Comparison of ENCODE assay signal across 7 cellular contexts in the genomic region with DNA sequence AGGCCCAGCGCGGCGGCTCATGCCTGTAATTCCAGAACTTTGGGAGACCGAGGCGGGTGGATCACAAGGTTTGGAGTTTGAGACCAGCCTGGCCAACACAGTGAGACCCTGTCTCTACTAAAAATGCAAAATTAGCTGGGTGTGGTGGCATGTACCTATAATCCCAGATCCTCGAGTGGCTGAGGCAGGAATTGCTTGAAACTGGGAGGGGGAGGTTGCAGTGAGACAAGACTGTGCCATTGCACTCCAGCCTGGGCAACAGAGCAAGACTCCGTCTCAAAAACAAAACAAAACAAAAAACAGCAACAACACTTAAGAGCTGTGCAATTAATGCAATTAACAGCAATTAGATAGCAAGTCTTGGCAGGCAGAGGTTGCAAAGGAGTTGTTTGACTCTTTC. TPM values are rescaled to one million over a fixed set of nuclear protein-coding genes. Genes with fewer than 3 reads are reported as not detected.
DNase-seq lines count a peak whose midpoint lies in the region; ATAC-seq and TF ChIP-seq lines count a peak whose summit lies in the region.
"Not testable (repeated sequence)": the region's sequence is repeated elsewhere in the genome, so short reads cannot be mapped to it uniquely, and the experiment has no call there.

No MANE protein-coding gene starts in this region.

- H4K8ac ChIP-seq in IMR-90 (ENCODE audit: low read depth in 2 of 2, low read length in 2 of 2) = not testable (repeated sequence)

- H4K5ac ChIP-seq in IMR-90 (ENCODE audit: low read depth, low read length) = not testable (repeated sequence)

- intact Hi-C loops in CD8-positive, alpha-beta T cell (cut with DNase I, micrococcal nuclease) = loop anchor here in 1 of 2 experiments (10.0 kb wide), 1 partner anchor 360 kb away; a partner anchor contains a TSS
- intact Hi-C loops in IMR-90 (cut with micrococcal nuclease) = not testable (repeated sequence)

- not testable (repeated sequence) for H2AFZ ChIP-seq in IMR-90 (replicated peaks; ENCODE audit: low read length, poor library complexity)

- in situ Hi-C loops in IMR-90 (cut with MboI; ENCODE audit: low sequenced_read_pairs) = not testable (repeated sequence)

- peak overlapping the region; percentile 66 for H2AK5ac ChIP-seq in IMR-90 (ENCODE audit: low read depth, low read length)

- peak overlapping the region; percentile 4; the same call in 1 of the 2 replicates for H3K4ac ChIP-seq in IMR-90 (ENCODE audit: low read depth, low read length)

- TF ChIP-seq POLR2A in IMR-90 (IDR thresholded peaks at IDR 0.05; ENCODE audit: low read depth, low read length) = not testable (repeated sequence)

- not testable (repeated sequence) for H3K4me2 ChIP-seq in IMR-90 (ENCODE audit: low read depth, low read length)

- not testable (repeated sequence) for ATAC-seq in CD8-positive, alpha-beta T cell; IMR-90 (ENCODE audit: low read depth); RWPE2 (ENCODE audit: low read depth); activated naive CD8-positive, alpha-beta T cell treated with anti-CD3 and anti-CD28 coated beads, Interleukin-2, amount 50 U/mL, for 24 hours

- peaks cover 31% of the 10 kb centered on the region for H3K4me1 Mint-ChIP-seq in CD8-positive, alpha-beta T cell (ENCODE audit: low read depth)
- H3K4me1 Mint-ChIP-seq in activated naive CD8-positive, alpha-beta T cell treated with anti-CD3 and anti-CD28 coated beads, Interleukin-2, amount 50 U/mL, for 24 hours = peaks cover 22% of the 10 kb centered on the region
- H3K4me1 Mint-ChIP-seq in glutamatergic neuron (ENCODE audit: low read depth, unreplicated experiment) (peaks cover 45% of the 10 kb centered on the region), neural crest cell (peaks cover 45% of the 10 kb centered on the region), type B pancreatic cell (ENCODE audit: unreplicated experiment) (peaks cover 43% of the 10 kb centered on the region)

- not testable (repeated sequence) for H3K27ac Mint-ChIP-seq in CD8-positive, alpha-beta T cell; activated naive CD8-positive, alpha-beta T cell treated with anti-CD3 and anti-CD28 coated beads, Interleukin-2, amount 50 U/mL, for 24 hours; neural crest cell (ENCODE audit: unreplicated experiment)
- H3K27ac Mint-ChIP-seq in glutamatergic neuron (ENCODE audit: unreplicated experiment) (peak overlapping the region; percentile 83), type B pancreatic cell (peak overlapping the region; percentile 41)

- H3K18ac ChIP-seq in IMR-90 (ENCODE audit: low read depth, low read length) = not testable (repeated sequence)

- not testable (repeated sequence) for TF ChIP-seq RAD21 in IMR-90 (IDR thresholded peaks at IDR 0.05; ENCODE audit: low read length)

- peaks cover 17% of the 10 kb centered on the region for H3K4me1 ChIP-seq in CD8-positive, alpha-beta T cell (ENCODE audit: insufficient read depth, low read length)
- H3K4me1 ChIP-seq in IMR-90 (ENCODE audit: control insufficient read depth, insufficient read depth, low read length) (peaks cover 13% of the 10 kb centered on the region), RWPE2 (ENCODE audit: insufficient read depth, poor library complexity, severe bottlenecking) (peaks cover 24% of the 10 kb centered on the region)

- not testable (repeated sequence) for H4K91ac ChIP-seq in IMR-90 (ENCODE audit: insufficient read depth, low read depth, low read length)

- not testable (repeated sequence) for H4K20me1 ChIP-seq in IMR-90 (ENCODE audit: insufficient read depth, low read length)

- H3K9me3 ChIP-seq in CD8-positive, alpha-beta T cell (ENCODE audit: low read length); IMR-90 (ENCODE audit: control insufficient read depth, insufficient read depth, low read length); RWPE2 (ENCODE audit: severe bottlenecking): not testable (repeated sequence)

- H3K4me3 Mint-ChIP-seq in CD8-positive, alpha-beta T cell = peak overlapping the region; percentile 29
- peak overlapping the region; percentile 18 for H3K4me3 Mint-ChIP-seq in activated naive CD8-positive, alpha-beta T cell treated with anti-CD3 and anti-CD28 coated beads, Interleukin-2, amount 50 U/mL, for 24 hours
- H3K4me3 Mint-ChIP-seq in glutamatergic neuron (ENCODE audit: unreplicated experiment) (peak overlapping the region; percentile 90), neural crest cell (peak overlapping the region; percentile 80), type B pancreatic cell (peak overlapping the region; percentile 69)

- H3K27ac ChIP-seq in CD8-positive, alpha-beta T cell (ENCODE audit: low read depth, low read length); IMR-90 (ENCODE audit: insufficient read depth, low read length): not testable (repeated sequence)
- peak overlapping the region; percentile 74 for H3K27ac ChIP-seq in RWPE2 (ENCODE audit: poor library complexity, severe bottlenecking)

- not testable (repeated sequence) for BruUV-seq in IMR-90 (replicated peaks; lab: Mats Ljungman, UMichigan)

- not testable (repeated sequence) for H3K9ac ChIP-seq in IMR-90 (ENCODE audit: low read depth, low read length)

- H3K23ac ChIP-seq in IMR-90 (ENCODE audit: low read depth, low read length) = not testable (repeated sequence)

- H3K14ac ChIP-seq in IMR-90 (replicated peaks; ENCODE audit: low read depth, low read length) = not testable (repeated sequence)

- not testable (repeated sequence) for H3K56ac ChIP-seq in IMR-90 (ENCODE audit: extremely low read depth, insufficient read depth, low read length)

- CTCF ChIA-PET in CD8-positive, alpha-beta T cell (lab: Charles Lee) = interaction anchor here (2.0 to 5.3 kb wide), 2 partner anchors 59 to 79 kb away, joined by 5 to 29 read pairs; a partner anchor contains a TSS
- CTCF ChIA-PET in IMR-90 (lab: Yijun Ruan, JAX) = not testable (repeated sequence)

- not testable (repeated sequence) for H2BK15ac ChIP-seq in IMR-90 (ENCODE audit: low read depth, low read length)

- H3K36me3 Mint-ChIP-seq in CD8-positive, alpha-beta T cell; activated naive CD8-positive, alpha-beta T cell treated with anti-CD3 and anti-CD28 coated beads, Interleukin-2, amount 50 U/mL, for 24 hours (ENCODE audit: low read depth); glutamatergic neuron (ENCODE audit: unreplicated experiment); neural crest cell (ENCODE audit: low read depth); type B pancreatic cell: not testable (repeated sequence)

- H3K36me3 ChIP-seq in CD8-positive, alpha-beta T cell (ENCODE audit: insufficient read depth, low read length); IMR-90 (ENCODE audit: control insufficient read depth, insufficient read depth, low read length); RWPE2 (ENCODE audit: low read depth): not testable (repeated sequence)

- POLR2A ChIA-PET in CD8-positive, alpha-beta T cell (lab: Charles Lee) = interaction anchor here (1.4 kb wide), 1 partner anchor 10 kb away, joined by 3 read pairs; no protein-coding TSS in a partner anchor
- POLR2A ChIA-PET in IMR-90 (lab: Charles Lee; ENCODE audit: unreplicated experiment) = not testable (repeated sequence)

- no CpG with 5 or more reads among the region's 7 CpGs for WGBS in IMR-90 (ENCODE audit: extremely low coverage in 2 of 2, insufficient read length in 1 of 2), 2 experiments

- not testable (repeated sequence) for H2BK20ac ChIP-seq in IMR-90 (ENCODE audit: low read depth, low read length)

- not testable (repeated sequence) for H3K27me3 Mint-ChIP-seq in CD8-positive, alpha-beta T cell (ENCODE audit: low read depth); activated naive CD8-positive, alpha-beta T cell treated with anti-CD3 and anti-CD28 coated beads, Interleukin-2, amount 50 U/mL, for 24 hours; neural crest cell (ENCODE audit: low read depth); type B pancreatic cell
- H3K27me3 Mint-ChIP-seq in glutamatergic neuron (ENCODE audit: unreplicated experiment) = peaks cover 26% of the 10 kb centered on the region

- not testable (repeated sequence) for H3K27me3 ChIP-seq in CD8-positive, alpha-beta T cell (ENCODE audit: insufficient read depth, low read length); IMR-90 (ENCODE audit: control insufficient read depth, insufficient read depth, low read length); RWPE2 (ENCODE audit: insufficient read depth, poor library complexity, severe bottlenecking)

- TF ChIP-seq CTCF in CD8-positive, alpha-beta T cell (IDR thresholded peaks at IDR 0.05); IMR-90 (conservative IDR thresholded peaks at IDR 0.05; ENCODE audit: low read depth, low read length); RWPE2 (IDR thresholded peaks at IDR 0.05; ENCODE audit: poor library complexity, severe bottlenecking); glutamatergic neuron (IDR thresholded peaks at IDR 0.05; ENCODE audit: partially characterized antibody, unreplicated experiment); neural crest cell (conservative IDR thresholded peaks at IDR 0.05); type B pancreatic cell (conservative IDR thresholded peaks at IDR 0.05): not testable (repeated sequence)

- peaks cover 29% of the 10 kb centered on the region for H3K9me1 ChIP-seq in IMR-90 (ENCODE audit: insufficient read depth, low read length)

- not testable (repeated sequence) for DNase-seq in CD8-positive, alpha-beta T cell; IMR-90; RWPE2 (ENCODE audit: low spot score); activated naive CD8-positive, alpha-beta T cell treated with anti-CD3 and anti-CD28 coated beads, Interleukin-2, amount 50 U/mL, for 24 hours; glutamatergic neuron; neural crest cell (ENCODE audit: low read depth, low spot score); type B pancreatic cell (ENCODE audit: extremely low spot score, unreplicated experiment)

- peaks cover 34 to 74% of the 10 kb centered on the region in 2 experiments; a peak in 3 of 4 replicates for H3K79me1 ChIP-seq in IMR-90 (ENCODE audit: low read depth in 1 of 2, low read length in 2 of 2)

- H2AK9ac ChIP-seq in IMR-90 (replicated peaks; ENCODE audit: low read depth, low read length, poor library complexity) = peak overlapping the region; percentile 10

- not testable (repeated sequence) for H2BK5ac ChIP-seq in IMR-90 (ENCODE audit: low read depth, low read length, poor library complexity, severe bottlenecking)

- H3K9me3 Mint-ChIP-seq in CD8-positive, alpha-beta T cell; activated naive CD8-positive, alpha-beta T cell treated with anti-CD3 and anti-CD28 coated beads, Interleukin-2, amount 50 U/mL, for 24 hours; neural crest cell; type B pancreatic cell: not testable (repeated sequence)
- H3K9me3 Mint-ChIP-seq in glutamatergic neuron (ENCODE audit: unreplicated experiment) = peaks cover 37% of the 10 kb centered on the region

- H2BK120ac ChIP-seq in IMR-90 (ENCODE audit: low read depth, low read length) = not testable (repeated sequence)

- dilution Hi-C loops in IMR-90 (cut with HindIII; ENCODE audit: low sequenced_read_pairs, unreplicated experiment) = not testable (repeated sequence)

- H3K4me3 ChIP-seq in CD8-positive, alpha-beta T cell (ENCODE audit: low read depth, low read length); IMR-90 (ENCODE audit: insufficient read depth, low read depth, low read length); RWPE2 (ENCODE audit: severe bottlenecking): not testable (repeated sequence)

RNA-seq across cellular contexts. Expression of a gene that starts 2.5 kb away (rescaled TPM):
- 1 to 10 TPM; 6.4 to 7.3 TPM for total RNA-seq in CD8-positive, alpha-beta T cell
- 9.2 and 10.6 TPM in 2 replicates for total RNA-seq in IMR-90 (2012; rRNA removed)
- 18.3 and 18.4 TPM in 2 replicates for polyA plus RNA-seq in IMR-90 (2012; rRNA removed)
- polyA plus RNA-seq in IMR-90 (2012; cell fraction: cytosol; rRNA removed) = 7.7 and 14.0 TPM in 2 replicates
- 83.2 and 114 TPM in 2 replicates for polyA plus RNA-seq in IMR-90 (2012; cell fraction: nucleus; rRNA removed; ENCODE audit: low replicate concordance)
- 205 TPM for total RNA-seq in glutamatergic neuron (ENCODE audit: unreplicated experiment)
- 14.1 and 14.6 TPM in 2 replicates for total RNA-seq in neural crest cell
- total RNA-seq in type B pancreatic cell (ENCODE audit: low replicate concordance) = 11.3 and 14.0 TPM in 2 replicates

RNA-seq across cellular contexts. Expression of a gene that starts 45.6 kb away (rescaled TPM):
- 1 to 10 TPM; 6.7 to 7.5 TPM for total RNA-seq in CD8-positive, alpha-beta T cell
- 0.18 and 0.28 TPM in 2 replicates for total RNA-seq in IMR-90 (2012; rRNA removed)
- 0.22 and 0.37 TPM in 2 replicates for polyA plus RNA-seq in IMR-90 (2012; rRNA removed)
- 0.23 and 0.25 TPM in 2 replicates for polyA plus RNA-seq in IMR-90 (2012; cell fraction: cytosol; rRNA removed)
- polyA plus RNA-seq in IMR-90 (2012; cell fraction: nucleus; rRNA removed; ENCODE audit: low replicate concordance) = 0.25 and 0.41 TPM in 2 replicates
- total RNA-seq in glutamatergic neuron (ENCODE audit: unreplicated experiment) = 1.2 TPM
- total RNA-seq in neural crest cell = 0.57 and 0.63 TPM in 2 replicates
- 0.80 and 0.83 TPM in 2 replicates for total RNA-seq in type B pancreatic cell (ENCODE audit: low replicate concordance)

Comparison
In these comparisons a context has a peak if more than half of its experiments do, and no peak if none do; other contexts are left out.
1. H3K4me3 Mint-ChIP-seq: peak in every context shown above with its lines; median percentile 90 in glutamatergic neuron; 80 in neural crest cell; 69 in type B pancreatic cell; 29 in CD8-positive, alpha-beta T cell; 18 in activated naive CD8-positive, alpha-beta T cell treated with anti-CD3 and anti-CD28 coated beads, Interleukin-2, amount 50 U/mL, for 24 hours.
2. RNA of a gene that starts 2.5 kb away (total RNA-seq): 205 TPM in glutamatergic neuron (single experiment); 14.1 to 14.6 TPM in neural crest cell, 11.3 to 14.0 TPM in type B pancreatic cell, 9.2 to 10.6 TPM in IMR-90 and 6.4 to 7.3 TPM in CD8-positive, alpha-beta T cell; every median in the first group is over 10 times any median in the second.